9 cellular contexts compared by ENCODE assay signal in genomic region chr17:56908061-56908542, GRCh38. TPM values are rescaled to one million over a fixed set of nuclear protein-coding genes. Genes with fewer than 3 reads are reported as not detected.
DNase-seq lines count a peak whose midpoint lies in the region; ATAC-seq and TF ChIP-seq lines count a peak whose summit lies in the region.
"Had no signal": no experiment of that assay in that cellular context is flagged by ENCODE, and none has a peak within 500 bp of the region (broad histone marks: within the 10 kb centered on the region; RNA-seq: fewer than 3 reads in every experiment).

No MANE protein-coding gene starts in this region.

- H3K27ac Mint-ChIP-seq in activated CD4-positive, alpha-beta T cell treated with anti-CD3 and anti-CD28 coated beads, Interleukin-2, amount 10 ng/mL, durations not matched to agents 7 days and 5 days: peak overlapping the region; percentile 88

- POLR2A ChIA-PET in activated CD4-positive, alpha-beta T cell treated with anti-CD3 and anti-CD28 coated beads, Interleukin-2, amount 10 ng/mL, durations not matched to agents 7 days and 5 days (lab: Charles Lee): no interaction called here
- POLR2A ChIA-PET in A673 (lab: Charles Lee; ENCODE audit: low non-redundant PET): no interaction called here

- H3K27me3 ChIP-seq in A673 (replicated peaks; ENCODE audit: insufficient read depth, low read depth, low read length, poor library complexity): no peaks in the 10 kb centered on the region
- H3K27me3 ChIP-seq: body of pancreas had no signal

- intact Hi-C loops in A673 (cut with micrococcal nuclease; ENCODE audit: unreplicated experiment): no loop called here

- H3K4me3 Mint-ChIP-seq in activated CD4-positive, alpha-beta T cell treated with anti-CD3 and anti-CD28 coated beads, Interleukin-2, amount 10 ng/mL, durations not matched to agents 7 days and 5 days: peak overlapping the region; percentile 57

- H3K27me3 Mint-ChIP-seq in activated CD4-positive, alpha-beta T cell treated with anti-CD3 and anti-CD28 coated beads, Interleukin-2, amount 10 ng/mL, durations not matched to agents 7 days and 5 days: no peaks in the 10 kb centered on the region

- H3K27ac ChIP-seq in A673 (ENCODE audit: low read depth, low read length, poor library complexity, severe bottlenecking): no peak overlapping the region

- H3K4me1 Mint-ChIP-seq in activated CD4-positive, alpha-beta T cell treated with anti-CD3 and anti-CD28 coated beads, Interleukin-2, amount 10 ng/mL, durations not matched to agents 7 days and 5 days: peaks cover 66% of the 10 kb centered on the region

- peaks cover 77% of the 10 kb centered on the region for H3K36me3 Mint-ChIP-seq in activated CD4-positive, alpha-beta T cell treated with anti-CD3 and anti-CD28 coated beads, Interleukin-2, amount 10 ng/mL, durations not matched to agents 7 days and 5 days (ENCODE audit: low read depth)

- H3K4me3 ChIP-seq in A673 (ENCODE audit: low read depth, low read length, poor library complexity, severe bottlenecking): no peak overlapping the region
- H3K4me3 ChIP-seq: body of pancreas had no signal

- DNase-seq in EH (ENCODE audit: low read depth): peak; percentile 7
- DNase-seq in activated CD4-positive, alpha-beta T cell treated with anti-CD3 and anti-CD28 coated beads, Interleukin-2, amount 10 ng/mL, durations not matched to agents 7 days and 5 days: peak; percentile 64
- peak; percentile 79 for DNase-seq in myocyte (ENCODE audit: low read depth)
- no peak for DNase-seq in cerebellum (ENCODE audit: low spot score)
- DNase-seq in A673 (ENCODE audit: low spot score): no peak
- DNase-seq in amniotic stem cell (lab: John Stamatoyannopoulos, UW): no peak

- CTCF ChIA-PET in activated CD4-positive, alpha-beta T cell treated with anti-CD3 and anti-CD28 coated beads, Interleukin-2, amount 10 ng/mL, durations not matched to agents 7 days and 5 days (lab: Charles Lee): interaction anchor here (0.8 to 2.8 kb wide), 2 partner anchors 9 to 33 kb away, joined by 4 to 10 read pairs; no protein-coding TSS in a partner anchor
- CTCF ChIA-PET in A673 (lab: Charles Lee): no interaction called here

- peaks cover 43% of the 10 kb centered on the region for H3K36me3 ChIP-seq in A673 (ENCODE audit: insufficient read depth, low read length, poor library complexity, severe bottlenecking)

- ATAC-seq in GM19467 (IDR thresholded peaks at IDR 0.05; ENCODE audit: unreplicated experiment) (peak; percentile 88), HG03460 (IDR thresholded peaks at IDR 0.05; ENCODE audit: unreplicated experiment) (peak; percentile 90)
- ATAC-seq: body of pancreas had no signal

- no peaks in the 10 kb centered on the region for H3K9me3 ChIP-seq in A673 (ENCODE audit: low read depth, low read length, poor library complexity, severe bottlenecking)
- H3K9me3 ChIP-seq: body of pancreas had no signal

- TF ChIP-seq CTCF in A673 (conservative IDR thresholded peaks at IDR 0.05; ENCODE audit: low read depth, low read length): no peak

- no TSS peak for BruUV-seq in A673 (replicated peaks; lab: Mats Ljungman, UMichigan)

- peaks cover 4% of the 10 kb centered on the region for H3K4me1 ChIP-seq in A673 (ENCODE audit: insufficient read depth, low read length, poor library complexity, severe bottlenecking)

- H3K9me3 Mint-ChIP-seq in activated CD4-positive, alpha-beta T cell treated with anti-CD3 and anti-CD28 coated beads, Interleukin-2, amount 10 ng/mL, durations not matched to agents 7 days and 5 days: no peaks in the 10 kb centered on the region

RNA-seq across cellular contexts. Expression of gene TRIM25, which starts 5.7 kb away (rescaled TPM):
- total RNA-seq in activated CD4-positive, alpha-beta T cell treated with anti-CD3 and anti-CD28 coated beads, Interleukin-2, amount 10 ng/mL, durations not matched to agents 7 days and 5 days: 100 to 1,000 TPM; 168 to 193 TPM
- total RNA-seq in myocyte (12.5 and 19.9 TPM in 2 replicates), cerebellum (6.3 TPM), A673 (2021) (54.7 and 58.0 TPM in 2 replicates)
- polyA plus RNA-seq in myocyte (2012): 21.2 TPM

RNA-seq across cellular contexts. Expression of gene COIL, which starts 52.7 kb away (rescaled TPM):
- 10 to 100 TPM; 16.9 to 19.8 TPM for total RNA-seq in activated CD4-positive, alpha-beta T cell treated with anti-CD3 and anti-CD28 coated beads, Interleukin-2, amount 10 ng/mL, durations not matched to agents 7 days and 5 days
- 16.7 and 18.8 TPM in 2 replicates for total RNA-seq in myocyte
- polyA plus RNA-seq in myocyte (2012): 8.1 TPM
- 16.8 TPM for total RNA-seq in cerebellum
- total RNA-seq in A673 (2021): 23.2 and 23.9 TPM in 2 replicates

Comparison
In these comparisons a context has a peak if more than half of its experiments do, and no peak if none do; other contexts are left out.
1. DNase-seq: peak in EH (single experiment), activated CD4-positive, alpha-beta T cell treated with anti-CD3 and anti-CD28 coated beads, Interleukin-2, amount 10 ng/mL, durations not matched to agents 7 days and 5 days (single experiment) and myocyte (single experiment); none in cerebellum (single experiment), A673 (single experiment) and amniotic stem cell (single experiment).